In the genomic region with DNA sequence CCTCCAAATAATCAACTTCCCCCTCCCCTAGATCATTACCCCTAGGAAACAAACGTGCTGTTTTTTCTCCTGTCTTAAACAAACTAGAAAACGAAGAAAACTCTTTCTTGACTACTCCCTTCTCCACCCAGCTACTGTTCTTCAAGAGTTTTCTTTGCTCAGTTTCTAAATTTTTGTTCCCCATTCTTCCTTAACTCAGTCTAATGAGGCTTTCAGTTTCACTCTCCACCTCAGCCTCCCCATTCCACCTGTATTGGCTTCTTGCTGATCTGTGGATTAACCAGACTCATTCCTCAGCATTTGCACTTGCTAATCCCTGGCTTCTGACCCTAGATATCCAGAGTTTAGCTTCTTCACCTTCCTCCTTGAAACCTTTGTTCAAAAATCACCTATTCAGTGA, we compare ENCODE assay signal across 1 cellular context.
TF ChIP-seq lines count a peak whose summit lies in the region.

No MANE protein-coding gene starts in this region.

TF ChIP-seq in SK-N-SH, 30 proteins besides CTCF, POLR2A, EP300 and RAD21 (continued from another document):
- TF ChIP-seq TEAD4 (IDR thresholded peaks at IDR 0.05; ENCODE audit: borderline replicate concordance, insufficient read depth) (no peak), JUND (IDR thresholded peaks at IDR 0.05) (no peak), SMC3 (IDR thresholded peaks at IDR 0.05; ENCODE audit: low read depth, low read length) (no peak), EZH2phosphoT487 (IDR thresholded peaks at IDR 0.05; ENCODE audit: borderline replicate concordance, low read depth) (no peak), MEF2A (IDR thresholded peaks at IDR 0.05; ENCODE audit: borderline replicate concordance, low read depth) (no peak), GATA2 (CRISPR knock-in tag; IDR thresholded peaks at IDR 0.05) (no peak), TAF1 (IDR thresholded peaks at IDR 0.05; ENCODE audit: borderline replicate concordance, low read depth, low read length) (no peak), FOSL2 (IDR thresholded peaks at IDR 0.05; ENCODE audit: borderline replicate concordance, low read depth) (no peak)
- TF ChIP-seq, protein P1, sequence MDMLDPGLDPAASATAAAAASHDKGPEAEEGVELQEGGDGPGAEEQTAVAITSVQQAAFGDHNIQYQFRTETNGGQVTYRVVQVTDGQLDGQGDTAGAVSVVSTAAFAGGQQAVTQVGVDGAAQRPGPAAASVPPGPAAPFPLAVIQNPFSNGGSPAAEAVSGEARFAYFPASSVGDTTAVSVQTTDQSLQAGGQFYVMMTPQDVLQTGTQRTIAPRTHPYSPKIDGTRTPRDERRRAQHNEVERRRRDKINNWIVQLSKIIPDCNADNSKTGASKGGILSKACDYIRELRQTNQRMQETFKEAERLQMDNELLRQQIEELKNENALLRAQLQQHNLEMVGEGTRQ (IDR thresholded peaks at IDR 0.05; ENCODE audit: borderline replicate concordance, low read depth, low read length) = no peak
- TF ChIP-seq, protein P2, sequence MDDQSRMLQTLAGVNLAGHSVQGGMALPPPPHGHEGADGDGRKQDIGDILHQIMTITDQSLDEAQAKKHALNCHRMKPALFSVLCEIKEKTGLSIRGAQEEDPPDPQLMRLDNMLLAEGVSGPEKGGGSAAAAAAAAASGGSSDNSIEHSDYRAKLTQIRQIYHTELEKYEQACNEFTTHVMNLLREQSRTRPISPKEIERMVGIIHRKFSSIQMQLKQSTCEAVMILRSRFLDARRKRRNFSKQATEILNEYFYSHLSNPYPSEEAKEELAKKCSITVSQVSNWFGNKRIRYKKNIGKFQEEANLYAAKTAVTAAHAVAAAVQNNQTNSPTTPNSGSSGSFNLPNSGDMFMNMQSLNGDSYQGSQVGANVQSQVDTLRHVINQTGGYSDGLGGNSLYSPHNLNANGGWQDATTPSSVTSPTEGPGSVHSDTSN (IDR thresholded peaks at IDR 0.05) = no peak
- TF ChIP-seq, protein P3, sequence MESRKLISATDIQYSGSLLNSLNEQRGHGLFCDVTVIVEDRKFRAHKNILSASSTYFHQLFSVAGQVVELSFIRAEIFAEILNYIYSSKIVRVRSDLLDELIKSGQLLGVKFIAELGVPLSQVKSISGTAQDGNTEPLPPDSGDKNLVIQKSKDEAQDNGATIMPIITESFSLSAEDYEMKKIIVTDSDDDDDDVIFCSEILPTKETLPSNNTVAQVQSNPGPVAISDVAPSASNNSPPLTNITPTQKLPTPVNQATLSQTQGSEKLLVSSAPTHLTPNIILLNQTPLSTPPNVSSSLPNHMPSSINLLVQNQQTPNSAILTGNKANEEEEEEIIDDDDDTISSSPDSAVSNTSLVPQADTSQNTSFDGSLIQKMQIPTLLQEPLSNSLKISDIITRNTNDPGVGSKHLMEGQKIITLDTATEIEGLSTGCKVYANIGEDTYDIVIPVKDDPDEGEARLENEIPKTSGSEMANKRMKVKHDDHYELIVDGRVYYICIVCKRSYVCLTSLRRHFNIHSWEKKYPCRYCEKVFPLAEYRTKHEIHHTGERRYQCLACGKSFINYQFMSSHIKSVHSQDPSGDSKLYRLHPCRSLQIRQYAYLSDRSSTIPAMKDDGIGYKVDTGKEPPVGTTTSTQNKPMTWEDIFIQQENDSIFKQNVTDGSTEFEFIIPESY (IDR thresholded peaks at IDR 0.05; ENCODE audit: borderline replicate concordance, low read depth) = no peak
- TF ChIP-seq, protein P4, sequence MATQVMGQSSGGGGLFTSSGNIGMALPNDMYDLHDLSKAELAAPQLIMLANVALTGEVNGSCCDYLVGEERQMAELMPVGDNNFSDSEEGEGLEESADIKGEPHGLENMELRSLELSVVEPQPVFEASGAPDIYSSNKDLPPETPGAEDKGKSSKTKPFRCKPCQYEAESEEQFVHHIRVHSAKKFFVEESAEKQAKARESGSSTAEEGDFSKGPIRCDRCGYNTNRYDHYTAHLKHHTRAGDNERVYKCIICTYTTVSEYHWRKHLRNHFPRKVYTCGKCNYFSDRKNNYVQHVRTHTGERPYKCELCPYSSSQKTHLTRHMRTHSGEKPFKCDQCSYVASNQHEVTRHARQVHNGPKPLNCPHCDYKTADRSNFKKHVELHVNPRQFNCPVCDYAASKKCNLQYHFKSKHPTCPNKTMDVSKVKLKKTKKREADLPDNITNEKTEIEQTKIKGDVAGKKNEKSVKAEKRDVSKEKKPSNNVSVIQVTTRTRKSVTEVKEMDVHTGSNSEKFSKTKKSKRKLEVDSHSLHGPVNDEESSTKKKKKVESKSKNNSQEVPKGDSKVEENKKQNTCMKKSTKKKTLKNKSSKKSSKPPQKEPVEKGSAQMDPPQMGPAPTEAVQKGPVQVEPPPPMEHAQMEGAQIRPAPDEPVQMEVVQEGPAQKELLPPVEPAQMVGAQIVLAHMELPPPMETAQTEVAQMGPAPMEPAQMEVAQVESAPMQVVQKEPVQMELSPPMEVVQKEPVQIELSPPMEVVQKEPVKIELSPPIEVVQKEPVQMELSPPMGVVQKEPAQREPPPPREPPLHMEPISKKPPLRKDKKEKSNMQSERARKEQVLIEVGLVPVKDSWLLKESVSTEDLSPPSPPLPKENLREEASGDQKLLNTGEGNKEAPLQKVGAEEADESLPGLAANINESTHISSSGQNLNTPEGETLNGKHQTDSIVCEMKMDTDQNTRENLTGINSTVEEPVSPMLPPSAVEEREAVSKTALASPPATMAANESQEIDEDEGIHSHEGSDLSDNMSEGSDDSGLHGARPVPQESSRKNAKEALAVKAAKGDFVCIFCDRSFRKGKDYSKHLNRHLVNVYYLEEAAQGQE (IDR thresholded peaks at IDR 0.05; ENCODE audit: low read depth, low read length) = no peak
